ENCODE assay signal across 9 cellular contexts in the genomic region with DNA sequence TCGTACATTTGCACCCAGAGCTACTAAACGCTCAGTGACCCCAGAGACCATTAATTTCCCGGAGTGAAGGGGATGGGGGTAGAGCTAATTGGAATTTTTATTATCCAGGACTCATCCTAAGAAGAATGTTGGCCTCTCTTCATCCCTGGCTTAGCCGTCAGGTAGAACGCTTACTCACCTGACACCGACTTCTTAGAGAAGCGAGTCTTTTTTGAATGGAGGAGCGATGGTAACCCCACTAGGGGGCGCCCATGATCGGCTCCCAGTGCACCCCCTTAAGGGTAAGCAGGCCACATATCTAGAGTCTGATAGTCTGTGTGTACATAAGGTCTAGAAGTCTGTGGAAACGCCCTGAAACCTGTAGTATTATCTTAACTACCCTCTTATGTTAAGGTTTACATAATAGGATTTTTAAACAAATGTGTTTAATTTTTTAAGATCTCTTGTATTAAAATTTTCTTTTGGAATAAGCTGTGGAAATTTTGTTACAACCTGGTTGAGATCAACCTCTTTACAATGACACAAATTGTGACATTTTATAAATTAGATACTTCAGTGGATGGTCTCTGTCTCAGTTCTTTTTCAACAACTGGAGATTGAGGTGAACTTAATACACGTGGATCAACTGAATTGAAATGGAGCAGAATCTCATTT.
A peak's percentile ranks its signal among the peaks of the same experiment; 100 is the strongest.
DNase-seq lines count a peak whose midpoint lies in the region; ATAC-seq, FAIRE-seq and TF ChIP-seq lines count a peak whose summit lies in the region.
"Had no signal": no experiment of that assay in that cellular context is flagged by ENCODE, and none has a peak within 500 bp of the region (broad histone marks: within the 10 kb centered on the region; RNA-seq: fewer than 3 reads in every experiment).

No MANE protein-coding gene starts in this region.

- no peaks in the 10 kb centered on the region for H3K9me3 ChIP-seq in left ventricle myocardium inferior (replicated peaks)
- H3K9me3 ChIP-seq in small intestine (ENCODE audit: control insufficient read depth, low read depth), result no peaks in the 10 kb centered on the region
- no peaks in the 10 kb centered on the region for H3K9me3 ChIP-seq in vagina

- TF ChIP-seq POLR2A in vagina (IDR thresholded peaks at IDR 0.05), result no peak

- no peak for FAIRE-seq in small intestine (lab: Jason Lieb, UNC)

- CTCF ChIA-PET in BJ (lab: Yijun Ruan, JAX), result interaction anchor here (0.6 to 3.4 kb wide), 15 partner anchors 9 to 271 kb away, joined by 3 to 29 read pairs (median 3); no protein-coding TSS in a partner anchor

- no peak for DNase-seq in BJ (ENCODE audit: low read depth)
- DNase-seq in HFF-Myc (ENCODE audit: extremely low read depth, low read depth), result peak; percentile 3
- peak; percentile 68 for DNase-seq in SK-MEL-5 (ENCODE audit: low read depth, low spot score)
- peak; percentile 10 to 43 (median 28) for DNase-seq in activated naive CD4-positive, alpha-beta T cell (lab: John Stamatoyannopoulos, UW)
- DNase-seq in left ventricle myocardium inferior, result peak; percentile 34
- peak; percentile 71 for DNase-seq in small intestine
- no peak for DNase-seq in vagina (ENCODE audit: extremely low spot score in 2 of 2)

- intact Hi-C loops in left ventricle myocardium inferior (cut with micrococcal nuclease) (no loop called here), vagina (cut with DNase I) (no loop called here)

- 25 to 39% (median 30%) methylated on average over 12 of the region's 12 CpGs for WGBS in small intestine, 3 donors

- H3K27ac ChIP-seq in left ventricle myocardium inferior (replicated peaks) (no peak overlapping the region), small intestine (ENCODE audit: low read depth in 1 of 2, low read length in 1 of 2) (no peak overlapping the region), vagina (no peak overlapping the region)
- H3K27ac ChIP-seq: parathyroid adenoma had no signal

- ATAC-seq in HG02678 (IDR thresholded peaks at IDR 0.05; ENCODE audit: unreplicated experiment), result no peak

- TF ChIP-seq CTCF in BJ (IDR thresholded peaks at IDR 0.05; ENCODE audit: insufficient read depth, low read depth, low read length) (peak; percentile 73), HFF-Myc (IDR thresholded peaks at IDR 0.05; ENCODE audit: low read depth, low read length, missing control alignments) (peak; percentile 67), left ventricle myocardium inferior (IDR thresholded peaks at IDR 0.05; ENCODE audit: borderline replicate concordance) (peak; percentile 62), vagina (IDR thresholded peaks at IDR 0.05) (peak in 1 of 3 experiments; percentile 23)

- H3K4me3 ChIP-seq in BJ (ENCODE audit: low read depth, low read length), result no peak overlapping the region
- H3K4me3 ChIP-seq in HFF-Myc (replicated peaks; ENCODE audit: low read depth, low read length), result no peak overlapping the region
- no peak overlapping the region for H3K4me3 ChIP-seq in left ventricle myocardium inferior
- H3K4me3 ChIP-seq in small intestine (ENCODE audit: low read depth in 1 of 2, low read length in 2 of 2), result no peak overlapping the region
- no peak overlapping the region for H3K4me3 ChIP-seq in vagina

- no peaks in the 10 kb centered on the region for H3K27me3 ChIP-seq in BJ (ENCODE audit: control insufficient read depth, insufficient read depth, low read length)
- peaks cover 9% of the 10 kb centered on the region for H3K27me3 ChIP-seq in left ventricle myocardium inferior (ENCODE audit: low read depth)
- no peaks in the 10 kb centered on the region for H3K27me3 ChIP-seq in small intestine (ENCODE audit: control insufficient read depth in 2 of 2, insufficient read depth in 2 of 2, low read length in 2 of 2)
- H3K27me3 ChIP-seq in vagina, result no peaks in the 10 kb centered on the region

- POLR2A ChIA-PET in BJ (lab: Charles Lee), result no interaction called here

- H3K4me1 ChIP-seq in left ventricle myocardium inferior (no peaks in the 10 kb centered on the region), small intestine (ENCODE audit: control insufficient read depth in 2 of 2, insufficient read depth in 1 of 2, low read depth in 1 of 2, low read length in 1 of 2) (no peaks in the 10 kb centered on the region), vagina (no peaks in the 10 kb centered on the region)
- H3K4me1 ChIP-seq: parathyroid adenoma had no signal

- in situ Hi-C loops in SK-MEL-5 (cut with HindIII; ENCODE audit: low pct_unique_long_range_greater_than_20kb, low sequenced_read_pairs), result no loop called here

- H3K36me3 ChIP-seq in BJ (ENCODE audit: control insufficient read depth, insufficient read depth, low read length), result no peaks in the 10 kb centered on the region
- peaks cover 13% of the 10 kb centered on the region for H3K36me3 ChIP-seq in left ventricle myocardium inferior
- peaks cover 0 to 3% of the 10 kb centered on the region in 2 donors for H3K36me3 ChIP-seq in small intestine (ENCODE audit: control insufficient read depth in 2 of 2, insufficient read depth in 2 of 2, low read length in 2 of 2)
- H3K36me3 ChIP-seq in vagina, result no peaks in the 10 kb centered on the region

Comparison
In these comparisons a context has a peak if more than half of its experiments do, and no peak if none do; other contexts are left out.
1. DNase-seq: peak in HFF-Myc (single experiment), SK-MEL-5 (single experiment), activated naive CD4-positive, alpha-beta T cell (4 of 4), left ventricle myocardium inferior (single experiment) and small intestine (single experiment); none in BJ (single experiment) and vagina (0 of 2).